In genomic region chr5:168249923-168250322, GRCh38 we compare ENCODE assay signal across 35 cellular contexts.
"Had no signal": no experiment of that assay in that cellular context is flagged by ENCODE, and none has a peak within 500 bp of the region (broad histone marks: within the 10 kb centered on the region; RNA-seq: fewer than 3 reads in every experiment).

No MANE protein-coding gene starts in this region.

- H3K27me3 ChIP-seq: MG63 had no signal

- H3K4me3 ChIP-seq: MG63 had no signal

- H3K36me3 ChIP-seq: MG63 had no signal

- H3K9me3 ChIP-seq: MG63 had no signal

- H3K9ac ChIP-seq: KMS-11 had no signal

- H3K4me2 ChIP-seq: KMS-11 had no signal

- H3K27ac ChIP-seq: KMS-11 had no signal

- DNase-seq: Karpas-422, Kasumi-1, MG63, MM.1S, MV-4-11, NCI-H1048, NCI-H1092, NCI-H1092 treated with DMSO at 0.1 percent for 48 hours, NCI-H1105, NCI-H1105 treated with DMSO at 0.1 percent for 48 hours, NCI-H1417, NCI-H1417 treated with DMSO at 0.1 percent for 48 hours, NCI-H1436, NCI-H1436 treated with DMSO at 0.1 percent for 48 hours, NCI-H146, NCI-H1694, NCI-H1694 treated with DMSO at 0.1 percent for 48 hours, NCI-H187, NCI-H187 treated with DMSO at 0.1 percent for 48 hours, NCI-H1930, NCI-H2029, NCI-H2029 treated with DMSO at 0.1 percent for 48 hours, NCI-H2081, NCI-H2081 treated with DMSO at 0.1 percent for 48 hours, NCI-H2107, NCI-H2171, NCI-H2171 treated with DMSO at 0.1 percent for 48 hours, NCI-H2227 treated with DMSO at 0.1 percent for 48 hours, NCI-H226, NCI-H345, NCI-H446, NCI-H446 treated with DMSO at 0.1 percent for 48 hours, NCI-H510A, NCI-H510A treated with DMSO at 0.1 percent for 48 hours had no signal
